8 cellular contexts compared by ENCODE assay signal in the genomic region with DNA sequence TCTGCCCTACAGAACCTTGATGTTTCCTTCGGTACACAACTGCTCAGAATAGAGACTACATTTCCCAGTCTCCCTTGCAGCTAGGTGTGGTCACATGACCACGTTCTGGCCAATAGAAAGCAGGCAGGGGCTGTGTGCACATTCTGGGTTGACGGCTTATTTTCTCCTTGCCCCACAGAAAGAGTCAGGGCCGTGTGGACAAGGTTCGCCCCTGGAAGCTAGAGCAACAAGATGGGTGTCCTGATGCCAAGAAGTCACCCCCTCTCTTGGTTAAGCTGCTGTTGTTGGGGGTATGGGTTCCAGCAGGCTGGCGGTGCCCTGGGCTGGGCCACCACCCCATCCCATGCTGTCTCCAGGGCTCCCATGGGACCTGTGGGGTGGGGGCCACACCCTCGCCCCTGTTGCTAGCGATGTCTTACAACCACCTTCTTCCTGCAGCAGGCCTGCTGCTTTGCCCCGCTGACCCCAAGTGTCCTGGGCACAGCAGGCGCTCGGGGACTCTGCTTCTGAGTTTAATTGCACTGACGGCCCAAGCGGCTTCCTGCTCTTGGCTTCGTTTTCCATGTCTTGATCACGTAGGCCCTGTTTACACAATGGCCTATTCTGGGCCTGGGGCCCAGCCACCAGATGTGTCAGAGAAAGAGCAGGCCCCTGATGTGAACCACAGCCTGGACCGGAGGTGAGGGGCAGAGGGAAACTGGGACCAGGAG. TPM values are rescaled to one million over a fixed set of nuclear protein-coding genes. Genes with fewer than 3 reads are reported as not detected.
A peak's percentile ranks its signal among the peaks of the same experiment; 100 is the strongest.
DNase-seq lines count a peak whose midpoint lies in the region; ATAC-seq and TF ChIP-seq lines count a peak whose summit lies in the region.

No MANE protein-coding gene starts in this region.

- 37 to 45% methylated on average over 13 to 16 of the region's 16 CpGs for WGBS in tibial nerve, 2 donors

- no peaks in the 10 kb centered on the region for H3K27me3 Mint-ChIP-seq in activated T-cell treated with anti-CD3 and anti-CD28 coated beads, Interleukin-2, amount 50 U/mL, for 24 hours
- H3K27me3 Mint-ChIP-seq in natural killer cell (ENCODE audit: low read depth in 2 of 2), result no peaks in the 10 kb centered on the region

- H3K27ac Mint-ChIP-seq in activated T-cell treated with anti-CD3 and anti-CD28 coated beads, Interleukin-2, amount 50 U/mL, for 24 hours, result no peak overlapping the region
- H3K27ac Mint-ChIP-seq in natural killer cell, result no peak overlapping the region

- TF ChIP-seq EP300 in tibial nerve (IDR thresholded peaks at IDR 0.05), result peak in 1 of 2 donors; percentile 84

- H3K36me3 ChIP-seq in A673 (ENCODE audit: insufficient read depth, low read length, poor library complexity, severe bottlenecking) (no peaks in the 10 kb centered on the region), tibial nerve (peaks cover 0 to 16% (median 0%) of the 10 kb centered on the region in 3 donors)

- H3K9me3 ChIP-seq in A673 (ENCODE audit: low read depth, low read length, poor library complexity, severe bottlenecking), result no peaks in the 10 kb centered on the region
- H3K9me3 ChIP-seq in tibial nerve, result no peaks in the 10 kb centered on the region

- CTCF ChIA-PET in A673 (lab: Charles Lee), result interaction anchor here (0.5 to 1.4 kb wide), 3 partner anchors 122 to 316 kb away, joined by 3 to 7 read pairs (median 4); no protein-coding TSS in a partner anchor

- ATAC-seq in GM18499 (IDR thresholded peaks at IDR 0.05; ENCODE audit: insufficient read depth, unreplicated experiment) (peak; percentile 56), HG03342 (IDR thresholded peaks at IDR 0.05; ENCODE audit: unreplicated experiment) (peak; percentile 84), natural killer cell (peak; percentile 55 to 85 (median 79))

- TF ChIP-seq CTCF in A673 (conservative IDR thresholded peaks at IDR 0.05; ENCODE audit: low read depth, low read length), result no peak
- no peak for TF ChIP-seq CTCF in natural killer cell (IDR thresholded peaks at IDR 0.05)
- no peak for TF ChIP-seq CTCF in tibial nerve (IDR thresholded peaks at IDR 0.05)

- H3K4me3 Mint-ChIP-seq in activated T-cell treated with anti-CD3 and anti-CD28 coated beads, Interleukin-2, amount 50 U/mL, for 24 hours, result no peak overlapping the region
- H3K4me3 Mint-ChIP-seq in natural killer cell, result no peak overlapping the region

- H3K27ac ChIP-seq in A673 (ENCODE audit: low read depth, low read length, poor library complexity, severe bottlenecking) (peak overlapping the region; percentile 74), tibial nerve (peak overlapping the region; percentile 50 to 87 (median 80))

- no peaks in the 10 kb centered on the region for H3K9me3 Mint-ChIP-seq in activated T-cell treated with anti-CD3 and anti-CD28 coated beads, Interleukin-2, amount 50 U/mL, for 24 hours
- no peaks in the 10 kb centered on the region for H3K9me3 Mint-ChIP-seq in natural killer cell

- H3K4me3 ChIP-seq in A673 (ENCODE audit: low read depth, low read length, poor library complexity, severe bottlenecking), result peak overlapping the region; percentile 14
- H3K4me3 ChIP-seq in tibial nerve, result peak overlapping the region in 1 of 4 donors; percentile 28

- H3K4me1 ChIP-seq in A673 (ENCODE audit: insufficient read depth, low read length, poor library complexity, severe bottlenecking), result peaks cover 18% of the 10 kb centered on the region
- H3K4me1 ChIP-seq in tibial nerve, result peaks cover 4 to 75% (median 30%) of the 10 kb centered on the region in 4 donors

- H3K27me3 ChIP-seq in A673 (replicated peaks; ENCODE audit: insufficient read depth, low read depth, low read length, poor library complexity), result no peaks in the 10 kb centered on the region
- no peaks in the 10 kb centered on the region for H3K27me3 ChIP-seq in tibial nerve

- no peaks in the 10 kb centered on the region for H3K4me1 Mint-ChIP-seq in activated T-cell treated with anti-CD3 and anti-CD28 coated beads, Interleukin-2, amount 50 U/mL, for 24 hours (ENCODE audit: low read depth)
- peaks cover 0 to 5% of the 10 kb centered on the region in 2 donors for H3K4me1 Mint-ChIP-seq in natural killer cell

- H3K36me3 Mint-ChIP-seq in activated T-cell treated with anti-CD3 and anti-CD28 coated beads, Interleukin-2, amount 50 U/mL, for 24 hours (ENCODE audit: low read depth), result no peaks in the 10 kb centered on the region
- H3K36me3 Mint-ChIP-seq in natural killer cell, result no peaks in the 10 kb centered on the region

- peak; percentile 92 for DNase-seq in A673 (ENCODE audit: low spot score)
- peak; percentile 94 for DNase-seq in NCI-H82 (lab: John Stamatoyannopoulos, UW)
- DNase-seq in activated T-cell treated with anti-CD3 and anti-CD28 coated beads, Interleukin-2, amount 50 U/mL, for 24 hours, result peak; percentile 51
- peak; percentile 91 for DNase-seq in fibroblast of peridontal ligament (ENCODE audit: extremely low read depth)
- peak; percentile 35 for DNase-seq in natural killer cell
- peak; percentile 69 to 79 for DNase-seq in tibial nerve (ENCODE audit: low spot score in 2 of 2)

- intact Hi-C loops in A673 (cut with micrococcal nuclease; ENCODE audit: unreplicated experiment) (loop anchor here (5.0 kb wide), 1 partner anchor 275 kb away; no protein-coding TSS in a partner anchor), natural killer cell (cut with micrococcal nuclease) (no loop called here)

- TF ChIP-seq POLR2A in tibial nerve (IDR thresholded peaks at IDR 0.05), result no peak

- POLR2A ChIA-PET in A673 (lab: Charles Lee; ENCODE audit: low non-redundant PET), result interaction anchor here (0.6 kb wide), 1 partner anchor 105 kb away, joined by 3 read pairs; no protein-coding TSS in a partner anchor

- no TSS peak for BruUV-seq in A673 (replicated peaks; lab: Mats Ljungman, UMichigan)

RNA-seq across cellular contexts. Expression of gene ABTB1, which starts 24.9 kb away (rescaled TPM):
- 2.6 and 4.1 TPM in 2 replicates for total RNA-seq in A673 (2021)
- 100 to 1,000 TPM in 2 of 3 donors, 10 to 100 TPM in 1; 98.8 to 127 (median 107) TPM for total RNA-seq in natural killer cell
- 100 to 1,000 TPM in 3 of 4 donors, 10 to 100 TPM in 1; 86.4 to 134 (median 121) TPM for total RNA-seq in tibial nerve

Comparison
In these comparisons a context has a peak if more than half of its experiments do, and no peak if none do; other contexts are left out.
1. DNase-seq: peak in every context shown above with its lines; median percentile 94 in NCI-H82; 92 in A673; 91 in fibroblast of peridontal ligament; 74 in tibial nerve; 51 in activated T-cell treated with anti-CD3 and anti-CD28 coated beads, Interleukin-2, amount 50 U/mL, for 24 hours; 35 in natural killer cell.
2. RNA of gene ABTB1, which starts 24.9 kb away (total RNA-seq): 86.4 to 134 TPM in tibial nerve and 98.8 to 127 TPM in natural killer cell; 2.6 to 4.1 TPM in A673; every median in the first group is over 10 times any median in the second.
3. Peak in every context shown above with its lines, with median percentiles within 50 percentile points of each other: ATAC-seq.